Comparison of ENCODE assay signal across 18 cellular contexts in genomic region chr4:6281436-6282144, GRCh38. TPM values are rescaled to one million over a fixed set of nuclear protein-coding genes. Genes with fewer than 3 reads are reported as not detected.
DNase-seq lines count a peak whose midpoint lies in the region; ATAC-seq and TF ChIP-seq lines count a peak whose summit lies in the region.
"Had no signal": no experiment of that assay in that cellular context is flagged by ENCODE, and none has a peak within 500 bp of the region (broad histone marks: within the 10 kb centered on the region; RNA-seq: fewer than 3 reads in every experiment).

No MANE protein-coding gene starts in this region.

- WGBS in aorta, 2 donors, result 38 to 39% methylated on average over 15 to 16 of the region's 16 CpGs

- DNase-seq in Right ventricle myocardium inferior (ENCODE audit: missing footprints) (peak; percentile 64), cardiac septum (ENCODE audit: low spot score) (no peak), left cardiac atrium (peak; percentile 67), progenitor cell of endocrine pancreas (ENCODE audit: low spot score, unreplicated experiment) (no peak), aorta (peak; percentile 71 to 84), NCI-H187 (lab: John Stamatoyannopoulos, UW) (no peak), mesothelial cell of epicardium (ENCODE audit: low spot score in 2 of 2, unreplicated experiment in 2 of 2) (no peak)
- no peak for DNase-seq in activated CD4-positive, alpha-beta T cell treated with anti-CD3 and anti-CD28 coated beads for 1 hour
- DNase-seq: activated naive CD8-positive, alpha-beta T cell treated with anti-CD3 and anti-CD28 coated beads, Interleukin-2, amount 10 ng/mL, durations not matched to agents 7 days and 5 days; activated T-cell treated with anti-CD3 and anti-CD28 coated beads, Interleukin-2, amount 50 U/mL, for 1 hour; CD4-positive, alpha-beta T cell; left colon; NCI-H1417; SHP77; stimulated activated naive CD4-positive, alpha-beta T cell treated with Interleukin-2 at 50 U/mL for 16 hours had no signal

- H3K36me3 Mint-ChIP-seq in progenitor cell of endocrine pancreas (ENCODE audit: insufficient read depth) (peaks cover 4% of the 10 kb centered on the region), mesothelial cell of epicardium (peaks cover 6% of the 10 kb centered on the region)
- H3K36me3 Mint-ChIP-seq: activated naive CD8-positive, alpha-beta T cell treated with anti-CD3 and anti-CD28 coated beads, Interleukin-2, amount 10 ng/mL, durations not matched to agents 7 days and 5 days had no signal

- H3K27ac Mint-ChIP-seq in progenitor cell of endocrine pancreas (peak overlapping the region; percentile 81), mesothelial cell of epicardium (no peak overlapping the region)
- H3K27ac Mint-ChIP-seq: activated naive CD8-positive, alpha-beta T cell treated with anti-CD3 and anti-CD28 coated beads, Interleukin-2, amount 10 ng/mL, durations not matched to agents 7 days and 5 days; CD4-positive, alpha-beta T cell had no signal

- H3K9me3 Mint-ChIP-seq in progenitor cell of endocrine pancreas (ENCODE audit: low read depth), result no peaks in the 10 kb centered on the region
- H3K9me3 Mint-ChIP-seq in mesothelial cell of epicardium, result no peaks in the 10 kb centered on the region
- H3K9me3 Mint-ChIP-seq: activated naive CD8-positive, alpha-beta T cell treated with anti-CD3 and anti-CD28 coated beads, Interleukin-2, amount 10 ng/mL, durations not matched to agents 7 days and 5 days; CD4-positive, alpha-beta T cell had no signal

- H3K36me3 ChIP-seq in aorta (ENCODE audit: control insufficient read depth in 1 of 2, insufficient read depth in 2 of 2, low read length in 1 of 2), result no peaks in the 10 kb centered on the region

- H3K9me3 ChIP-seq in aorta (ENCODE audit: control insufficient read depth, low read length), result no peaks in the 10 kb centered on the region

- H3K4me1 Mint-ChIP-seq in progenitor cell of endocrine pancreas (ENCODE audit: low read depth) (peaks cover 5% of the 10 kb centered on the region), mesothelial cell of epicardium (peaks cover 2% of the 10 kb centered on the region)

- TF ChIP-seq CTCF in progenitor cell of endocrine pancreas (IDR thresholded peaks at IDR 0.05; ENCODE audit: unreplicated experiment) (no peak), mesothelial cell of epicardium (IDR thresholded peaks at IDR 0.05; ENCODE audit: unreplicated experiment) (no peak)

- no peak overlapping the region for H3K4me3 ChIP-seq in aorta (ENCODE audit: low read length in 2 of 2)

- peak overlapping the region; percentile 4 to 62 for H3K27ac ChIP-seq in aorta (ENCODE audit: low read depth in 1 of 2, low read length in 2 of 2)
- H3K27ac ChIP-seq: epithelial cell of prostate, HL-60, KMS-11 had no signal

- H3K4me1 ChIP-seq in aorta (ENCODE audit: control insufficient read depth in 1 of 2, insufficient read depth in 2 of 2, low read length in 2 of 2), result no peaks in the 10 kb centered on the region

- H3K4me3 Mint-ChIP-seq in progenitor cell of endocrine pancreas (ENCODE audit: low read depth) (no peak overlapping the region), mesothelial cell of epicardium (no peak overlapping the region)
- H3K4me3 Mint-ChIP-seq: activated naive CD8-positive, alpha-beta T cell treated with anti-CD3 and anti-CD28 coated beads, Interleukin-2, amount 10 ng/mL, durations not matched to agents 7 days and 5 days; CD4-positive, alpha-beta T cell had no signal

- intact Hi-C loops in Right ventricle myocardium inferior (cut with DNase I) (no loop called here), cardiac septum (cut with DNase I) (no loop called here), left cardiac atrium (cut with DNase I) (no loop called here), aorta (cut with DNase I) (no loop called here)

- H3K27me3 Mint-ChIP-seq in progenitor cell of endocrine pancreas (no peaks in the 10 kb centered on the region), mesothelial cell of epicardium (ENCODE audit: low read depth) (no peaks in the 10 kb centered on the region)
- H3K27me3 Mint-ChIP-seq: CD4-positive, alpha-beta T cell had no signal

- H3K27me3 ChIP-seq in aorta (ENCODE audit: control insufficient read depth in 1 of 2, insufficient read depth in 2 of 2, low read length in 1 of 2), result no peaks in the 10 kb centered on the region

- peak; percentile 53 for ATAC-seq in Right ventricle myocardium inferior
- peak; percentile 35 to 60 for ATAC-seq in left cardiac atrium
- peak; percentile 47 for ATAC-seq in aorta (ENCODE audit: low FRiP score)
- ATAC-seq: left colon had no signal

RNA-seq across cellular contexts. Expression of gene WFS1, which starts 11.9 kb away (rescaled TPM):
- total RNA-seq in Right ventricle myocardium inferior, result 88.4 TPM
- 48.4 TPM for total RNA-seq in cardiac septum
- 10 to 100 TPM; 66.0 to 68.0 TPM for total RNA-seq in left cardiac atrium
- 31.3 and 37.9 TPM in 2 replicates for total RNA-seq in progenitor cell of endocrine pancreas
- 10 to 100 TPM; 63.8 to 66.1 TPM for total RNA-seq in aorta
- 10 to 100 TPM; 11.9 to 42.4 TPM for polyA plus RNA-seq in aorta
- total RNA-seq in mesothelial cell of epicardium, result 31.5 to 35.5 TPM (median 34.2 TPM) in 3 replicates

Comparison
In these comparisons a context has a peak if more than half of its experiments do, and no peak if none do; other contexts are left out.
1. DNase-seq: peak in Right ventricle myocardium inferior (single experiment), left cardiac atrium (single experiment) and aorta (2 of 2); none in cardiac septum (single experiment), progenitor cell of endocrine pancreas (single experiment), NCI-H187 (0 of 2), mesothelial cell of epicardium (0 of 2) and activated CD4-positive, alpha-beta T cell treated with anti-CD3 and anti-CD28 coated beads for 1 hour (single experiment).
2. Peak in every context shown above with its lines, with median percentiles within 50 percentile points of each other: ATAC-seq.